ENCODE assay signal across 1 cellular context in the genomic region with DNA sequence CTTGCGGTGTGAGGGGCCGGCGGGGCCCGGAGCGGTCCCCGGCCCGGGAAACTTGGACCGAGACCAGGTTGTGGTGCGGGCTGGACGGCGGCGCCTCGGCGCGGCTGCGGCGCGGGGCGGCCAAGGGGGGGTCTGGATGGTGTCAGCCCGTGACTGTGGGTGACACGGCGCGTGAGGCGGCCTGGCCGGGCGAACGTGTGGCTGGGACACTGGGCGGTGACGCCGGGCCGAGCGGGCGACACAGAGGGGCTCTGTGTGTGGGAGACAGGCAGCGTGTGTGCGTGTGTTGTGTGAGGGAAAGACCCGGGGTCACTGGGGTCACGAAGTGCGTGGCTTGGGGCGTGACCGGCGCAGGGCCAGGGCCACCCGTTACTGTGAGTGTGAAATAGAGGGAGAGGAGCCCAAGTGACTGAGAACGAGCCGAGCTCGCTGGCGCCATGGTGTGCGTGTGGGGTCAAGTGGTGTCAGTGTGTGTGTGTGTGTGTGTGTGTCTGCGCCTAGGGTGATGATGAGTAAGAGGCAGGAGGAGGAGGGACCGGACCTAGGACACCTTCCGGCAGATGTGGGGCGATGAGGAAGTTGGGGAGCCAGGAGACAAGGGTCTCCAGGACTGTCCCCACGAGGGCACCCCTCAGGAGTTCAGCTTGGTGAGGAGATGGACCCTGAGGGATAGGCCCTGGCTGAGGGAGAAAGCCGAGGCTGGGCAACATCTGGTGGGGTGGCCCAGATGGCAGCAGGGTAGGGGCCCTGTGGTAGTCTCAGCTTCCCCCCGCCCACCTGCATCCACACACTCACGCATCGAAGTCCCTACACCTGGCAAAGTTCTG.
TF ChIP-seq lines count a peak whose summit lies in the region.

No MANE protein-coding gene starts in this region.

TF ChIP-seq in HepG2, 621 proteins besides CTCF, POLR2A, EP300 and RAD21 (continued from another document and continues in another):
- TF ChIP-seq, protein P1, sequence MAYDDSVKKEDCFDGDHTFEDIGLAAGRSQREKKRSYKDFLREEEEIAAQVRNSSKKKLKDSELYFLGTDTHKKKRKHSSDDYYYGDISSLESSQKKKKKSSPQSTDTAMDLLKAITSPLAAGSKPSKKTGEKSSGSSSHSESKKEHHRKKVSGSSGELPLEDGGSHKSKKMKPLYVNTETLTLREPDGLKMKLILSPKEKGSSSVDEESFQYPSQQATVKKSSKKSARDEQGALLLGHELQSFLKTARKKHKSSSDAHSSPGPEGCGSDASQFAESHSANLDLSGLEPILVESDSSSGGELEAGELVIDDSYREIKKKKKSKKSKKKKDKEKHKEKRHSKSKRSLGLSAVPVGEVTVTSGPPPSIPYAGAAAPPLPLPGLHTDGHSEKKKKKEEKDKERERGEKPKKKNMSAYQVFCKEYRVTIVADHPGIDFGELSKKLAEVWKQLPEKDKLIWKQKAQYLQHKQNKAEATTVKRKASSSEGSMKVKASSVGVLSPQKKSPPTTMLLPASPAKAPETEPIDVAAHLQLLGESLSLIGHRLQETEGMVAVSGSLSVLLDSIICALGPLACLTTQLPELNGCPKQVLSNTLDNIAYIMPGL (CRISPR knock-in tag; IDR thresholded peaks at IDR 0.05; ENCODE audit: borderline replicate concordance in 1 of 2, low read depth in 1 of 2): peak in 1 of 2 experiments; percentile 32; a peak in 2 of 4 replicates
- no peak for TF ChIP-seq ZSCAN30 (CRISPR knock-in tag; IDR thresholded peaks at IDR 0.05)
- no peak for TF ChIP-seq FOXM1 (CRISPR knock-in tag; IDR thresholded peaks at IDR 0.05)
- TF ChIP-seq ATF7-NPFF (CRISPR knock-in tag; IDR thresholded peaks at IDR 0.05; ENCODE audit: low read depth): no peak
- 0 out of 2 replicates have a peak, but pooled peaks have one; percentile 32 for TF ChIP-seq ZNF713 (CRISPR knock-in tag; IDR thresholded peaks at IDR 0.05)
- peak; percentile 54; the same call in 1 of the 2 replicates for TF ChIP-seq MTA1 (CRISPR knock-in tag; IDR thresholded peaks at IDR 0.05; ENCODE audit: borderline replicate concordance)
- no peak for TF ChIP-seq ZNF703 (CRISPR knock-in tag; IDR thresholded peaks at IDR 0.05; ENCODE audit: borderline replicate concordance)
- TF ChIP-seq TFAP4 (IDR thresholded peaks at IDR 0.05; ENCODE audit: borderline replicate concordance, low read depth): no peak
- TF ChIP-seq ZNF564 (CRISPR knock-in tag; IDR thresholded peaks at IDR 0.05): peak; percentile 7; the same call in 1 of the 2 replicates
- TF ChIP-seq CBX5 (CRISPR knock-in tag; IDR thresholded peaks at IDR 0.05; ENCODE audit: borderline replicate concordance): no peak
- no peak for TF ChIP-seq GZF1 (CRISPR knock-in tag; IDR thresholded peaks at IDR 0.05)
- TF ChIP-seq, protein P2, sequence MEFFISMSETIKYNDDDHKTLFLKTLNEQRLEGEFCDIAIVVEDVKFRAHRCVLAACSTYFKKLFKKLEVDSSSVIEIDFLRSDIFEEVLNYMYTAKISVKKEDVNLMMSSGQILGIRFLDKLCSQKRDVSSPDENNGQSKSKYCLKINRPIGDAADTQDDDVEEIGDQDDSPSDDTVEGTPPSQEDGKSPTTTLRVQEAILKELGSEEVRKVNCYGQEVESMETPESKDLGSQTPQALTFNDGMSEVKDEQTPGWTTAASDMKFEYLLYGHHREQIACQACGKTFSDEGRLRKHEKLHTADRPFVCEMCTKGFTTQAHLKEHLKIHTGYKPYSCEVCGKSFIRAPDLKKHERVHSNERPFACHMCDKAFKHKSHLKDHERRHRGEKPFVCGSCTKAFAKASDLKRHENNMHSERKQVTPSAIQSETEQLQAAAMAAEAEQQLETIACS (CRISPR knock-in tag; IDR thresholded peaks at IDR 0.05): no peak
- no peak for TF ChIP-seq ATM (IDR thresholded peaks at IDR 0.05; ENCODE audit: borderline replicate concordance)
- no peak; the same call in 1 of the 2 replicates for TF ChIP-seq POLR2AphosphoS5 (IDR thresholded peaks at IDR 0.05; ENCODE audit: low read depth, low read length)
- TF ChIP-seq ZNF563 (CRISPR knock-in tag; IDR thresholded peaks at IDR 0.05): no peak
- no peak for TF ChIP-seq ZNF552 (CRISPR knock-in tag; IDR thresholded peaks at IDR 0.05; ENCODE audit: borderline replicate concordance)
- no peak for TF ChIP-seq ZSCAN12 (CRISPR knock-in tag; IDR thresholded peaks at IDR 0.05)
- TF ChIP-seq ZNF468 (CRISPR knock-in tag; IDR thresholded peaks at IDR 0.05): no peak
- TF ChIP-seq GABPB1 (CRISPR knock-in tag; IDR thresholded peaks at IDR 0.05): no peak; the same call in none of the 2 replicates
- TF ChIP-seq CAMTA2 (CRISPR knock-in tag; IDR thresholded peaks at IDR 0.05; ENCODE audit: borderline replicate concordance): no peak
- no peak for TF ChIP-seq ZNF83 (CRISPR knock-in tag; IDR thresholded peaks at IDR 0.05; ENCODE audit: borderline replicate concordance)
- TF ChIP-seq, protein P3, sequence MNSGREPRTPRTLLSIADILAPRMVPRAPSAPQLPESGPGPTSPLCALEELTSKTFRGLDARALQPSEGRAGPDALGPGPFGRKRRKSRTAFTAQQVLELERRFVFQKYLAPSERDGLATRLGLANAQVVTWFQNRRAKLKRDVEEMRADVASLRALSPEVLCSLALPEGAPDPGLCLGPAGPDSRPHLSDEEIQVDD (CRISPR knock-in tag; IDR thresholded peaks at IDR 0.05; ENCODE audit: borderline replicate concordance): no peak; the same call in 1 of the 2 replicates
- 0 out of 4 replicates have a peak, but pooled peaks of 1 of the 2 experiments have one; percentile 7 for TF ChIP-seq ATF4 (CRISPR knock-in tag; IDR thresholded peaks at IDR 0.05)
- no peak for TF ChIP-seq ZMYM2 (CRISPR knock-in tag; IDR thresholded peaks at IDR 0.05)
- no peak for TF ChIP-seq RNF219 (CRISPR knock-in tag; IDR thresholded peaks at IDR 0.05)
- TF ChIP-seq, protein P4, sequence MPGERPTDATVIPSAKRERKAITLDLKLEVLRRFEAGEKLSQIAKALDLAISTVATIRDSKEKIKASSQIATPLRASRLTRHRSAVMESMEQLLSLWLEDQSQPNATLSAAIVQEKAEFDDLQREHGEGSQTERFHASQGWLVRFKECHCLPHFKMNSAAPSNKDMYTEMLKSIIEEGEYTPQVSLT (CRISPR knock-in tag; IDR thresholded peaks at IDR 0.05; ENCODE audit: borderline replicate concordance, low read depth): no peak
- TF ChIP-seq USF2 (IDR thresholded peaks at IDR 0.05; ENCODE audit: low read depth, low read length): no peak
- no peak for TF ChIP-seq USF2 (CRISPR knock-in tag; IDR thresholded peaks at IDR 0.05; ENCODE audit: borderline replicate concordance)
- no peak for TF ChIP-seq ZNF782 (CRISPR knock-in tag; IDR thresholded peaks at IDR 0.05; ENCODE audit: borderline replicate concordance)
- TF ChIP-seq, protein P5, sequence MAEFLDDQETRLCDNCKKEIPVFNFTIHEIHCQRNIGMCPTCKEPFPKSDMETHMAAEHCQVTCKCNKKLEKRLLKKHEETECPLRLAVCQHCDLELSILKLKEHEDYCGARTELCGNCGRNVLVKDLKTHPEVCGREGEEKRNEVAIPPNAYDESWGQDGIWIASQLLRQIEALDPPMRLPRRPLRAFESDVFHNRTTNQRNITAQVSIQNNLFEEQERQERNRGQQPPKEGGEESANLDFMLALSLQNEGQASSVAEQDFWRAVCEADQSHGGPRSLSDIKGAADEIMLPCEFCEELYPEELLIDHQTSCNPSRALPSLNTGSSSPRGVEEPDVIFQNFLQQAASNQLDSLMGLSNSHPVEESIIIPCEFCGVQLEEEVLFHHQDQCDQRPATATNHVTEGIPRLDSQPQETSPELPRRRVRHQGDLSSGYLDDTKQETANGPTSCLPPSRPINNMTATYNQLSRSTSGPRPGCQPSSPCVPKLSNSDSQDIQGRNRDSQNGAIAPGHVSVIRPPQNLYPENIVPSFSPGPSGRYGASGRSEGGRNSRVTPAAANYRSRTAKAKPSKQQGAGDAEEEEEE (CRISPR knock-in tag; IDR thresholded peaks at IDR 0.05; ENCODE audit: borderline replicate concordance): no peak
- no peak for TF ChIP-seq PHB2 (IDR thresholded peaks at IDR 0.05; ENCODE audit: partially characterized antibody)
- peak; percentile 68 for TF ChIP-seq RXRA (CRISPR knock-in tag; IDR thresholded peaks at IDR 0.05)
- TF ChIP-seq SCMH1 (CRISPR knock-in tag; IDR thresholded peaks at IDR 0.05; ENCODE audit: borderline replicate concordance): no peak
- no peak for TF ChIP-seq ARNT2 (CRISPR knock-in tag; IDR thresholded peaks at IDR 0.05; ENCODE audit: low read depth)
- no peak; the same call in 1 of the 2 replicates for TF ChIP-seq ZNF709 (CRISPR knock-in tag; IDR thresholded peaks at IDR 0.05)
- no peak for TF ChIP-seq ZNF530 (CRISPR knock-in tag; IDR thresholded peaks at IDR 0.05; ENCODE audit: low read depth)
- no peak for TF ChIP-seq SMARCC2 (IDR thresholded peaks at IDR 0.05)
- TF ChIP-seq, protein P6, sequence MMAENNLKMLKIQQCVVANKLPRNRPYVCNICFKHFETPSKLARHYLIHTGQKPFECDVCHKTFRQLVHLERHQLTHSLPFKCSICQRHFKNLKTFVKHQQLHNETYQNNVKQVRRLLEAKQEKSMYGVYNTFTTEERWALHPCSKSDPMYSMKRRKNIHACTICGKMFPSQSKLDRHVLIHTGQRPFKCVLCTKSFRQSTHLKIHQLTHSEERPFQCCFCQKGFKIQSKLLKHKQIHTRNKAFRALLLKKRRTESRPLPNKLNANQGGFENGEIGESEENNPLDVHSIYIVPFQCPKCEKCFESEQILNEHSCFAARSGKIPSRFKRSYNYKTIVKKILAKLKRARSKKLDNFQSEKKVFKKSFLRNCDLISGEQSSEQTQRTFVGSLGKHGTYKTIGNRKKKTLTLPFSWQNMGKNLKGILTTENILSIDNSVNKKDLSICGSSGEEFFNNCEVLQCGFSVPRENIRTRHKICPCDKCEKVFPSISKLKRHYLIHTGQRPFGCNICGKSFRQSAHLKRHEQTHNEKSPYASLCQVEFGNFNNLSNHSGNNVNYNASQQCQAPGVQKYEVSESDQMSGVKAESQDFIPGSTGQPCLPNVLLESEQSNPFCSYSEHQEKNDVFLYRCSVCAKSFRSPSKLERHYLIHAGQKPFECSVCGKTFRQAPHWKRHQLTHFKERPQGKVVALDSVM (CRISPR knock-in tag; IDR thresholded peaks at IDR 0.05): no peak
- no peak for TF ChIP-seq TP53 (CRISPR knock-in tag; conservative IDR thresholded peaks at IDR 0.05)
- TF ChIP-seq PAF1 (CRISPR knock-in tag; IDR thresholded peaks at IDR 0.05): no peak
- TF ChIP-seq HOXA9 (CRISPR knock-in tag; IDR thresholded peaks at IDR 0.05; ENCODE audit: borderline replicate concordance): no peak
- TF ChIP-seq ZBTB39 (CRISPR knock-in tag; IDR thresholded peaks at IDR 0.05): no peak
